15 cellular contexts compared by ENCODE assay signal in genomic region chr17:6996256-6997111, GRCh38. TPM values are rescaled to one million over a fixed set of nuclear protein-coding genes. Genes with fewer than 3 reads are reported as not detected.
DNase-seq lines count a peak whose midpoint lies in the region; ATAC-seq, FAIRE-seq and TF ChIP-seq lines count a peak whose summit lies in the region.
"Had no signal": no experiment of that assay in that cellular context is flagged by ENCODE, and none has a peak within 500 bp of the region (broad histone marks: within the 10 kb centered on the region; RNA-seq: fewer than 3 reads in every experiment).

No MANE protein-coding gene starts in this region.

- H3F3A ChIP-seq in GM23248 (ENCODE audit: insufficient read depth): no peaks in the 10 kb centered on the region

- no peak for ATAC-seq in gastrocnemius medialis
- ATAC-seq in GM18867 (IDR thresholded peaks at IDR 0.05; ENCODE audit: unreplicated experiment): no peak
- ATAC-seq in GM19452 (IDR thresholded peaks at IDR 0.05; ENCODE audit: unreplicated experiment): no peak
- ATAC-seq: activated T-helper 17 cell treated with anti-CD3 and anti-CD28 coated beads, Interleukin-2, amount 50 U/mL, for 72 hours had no signal

- intact Hi-C loops in gastrocnemius medialis (cut with DNase I; ENCODE audit: low total_unique reads): no loop called here

- H2AFZ ChIP-seq in GM23248: no peak overlapping the region

- H4K20me1 ChIP-seq in GM23248 (ENCODE audit: insufficient read depth): no peaks in the 10 kb centered on the region

- in situ Hi-C loops in GM23248 (cut with MboI) (no loop called here), gastrocnemius medialis (cut with MboI; ENCODE audit: low sequenced_read_pairs in 4 of 4) (no loop called here)

- TF ChIP-seq CTCF in bronchial epithelial cell (IDR thresholded peaks at IDR 0.05; ENCODE audit: insufficient read depth, low read length, severe bottlenecking) (no peak), gastrocnemius medialis (IDR thresholded peaks at IDR 0.05 in 4 of 5, conservative IDR thresholded peaks at IDR 0.05 in 1 of 5) (no peak)

- WGBS in GM23248 (ENCODE audit: low coverage in 1 of 2, low lambda C conversion rate in 2 of 2, missing lambda C conversion rate in 2 of 2), 2 experiments: 60 to 73% methylated on average over 45 to 67 of the region's 67 CpGs

- no peaks in the 10 kb centered on the region for H3K9me3 ChIP-seq in GM23248 (ENCODE audit: low read depth)
- H3K9me3 ChIP-seq in iPS-20b (ENCODE audit: insufficient read depth, low read depth, low read length): no peaks in the 10 kb centered on the region
- no peaks in the 10 kb centered on the region for H3K9me3 ChIP-seq in gastrocnemius medialis
- H3K9me3 ChIP-seq: BE2C, body of pancreas had no signal

- H3K4me1 ChIP-seq in GM23248 (ENCODE audit: insufficient read depth): no peaks in the 10 kb centered on the region
- H3K4me1 ChIP-seq in iPS-20b (ENCODE audit: insufficient read depth, low read length): no peaks in the 10 kb centered on the region
- H3K4me1 ChIP-seq in gastrocnemius medialis: no peaks in the 10 kb centered on the region
- H3K4me1 ChIP-seq: BE2C had no signal

- DNase-seq in GM23248 (no peak), bronchial epithelial cell (ENCODE audit: low read depth) (no peak), gastrocnemius medialis (no peak), H54 (ENCODE audit: insufficient read length, low spot score) (no peak), NCI-H2029 (lab: John Stamatoyannopoulos, UW) (no peak)
- DNase-seq: BE2C, body of pancreas, DND-41, NCI-H1105, NCI-H446 treated with DMSO at 0.1 percent for 48 hours had no signal

- H3K36me3 ChIP-seq in GM23248 (ENCODE audit: low read depth): peaks cover 4% of the 10 kb centered on the region; the same call in 1 of the 2 replicates
- peaks cover 9% of the 10 kb centered on the region for H3K36me3 ChIP-seq in bronchial epithelial cell (ENCODE audit: control insufficient read depth, insufficient read depth, low read length)
- H3K36me3 ChIP-seq in iPS-20b (ENCODE audit: insufficient read depth, low read depth, low read length): peaks cover 12% of the 10 kb centered on the region; the same call in 1 of the 2 replicates
- peaks cover 0 to 21% of the 10 kb centered on the region in 2 donors for H3K36me3 ChIP-seq in gastrocnemius medialis
- H3K36me3 ChIP-seq: BE2C had no signal

- no peaks in the 10 kb centered on the region for H3K27me3 ChIP-seq in GM23248 (replicated peaks; ENCODE audit: insufficient read depth)
- no peaks in the 10 kb centered on the region for H3K27me3 ChIP-seq in bronchial epithelial cell (ENCODE audit: control insufficient read depth, insufficient read depth, low read length)
- peaks cover 31% of the 10 kb centered on the region for H3K27me3 ChIP-seq in iPS-20b (ENCODE audit: insufficient read depth, low read length)
- H3K27me3 ChIP-seq in gastrocnemius medialis: peaks cover 0 to 15% (median 8%) of the 10 kb centered on the region in 3 donors
- H3K27me3 ChIP-seq: BE2C, body of pancreas had no signal

- H3K9me2 ChIP-seq in GM23248 (ENCODE audit: insufficient read depth): no peaks in the 10 kb centered on the region

- H3K27ac ChIP-seq in GM23248 (no peak overlapping the region), iPS-20b (ENCODE audit: low read length) (no peak overlapping the region), gastrocnemius medialis (no peak overlapping the region)
- H3K27ac ChIP-seq: body of pancreas had no signal

- H3K79me2 ChIP-seq in GM23248 (ENCODE audit: insufficient read depth): no peaks in the 10 kb centered on the region

- H3K9ac ChIP-seq in GM23248: no peak overlapping the region
- H3K9ac ChIP-seq in iPS-20b (ENCODE audit: low read depth, low read length): no peak overlapping the region

- H3K4me3 ChIP-seq in GM23248 (peak overlapping the region; percentile 48), bronchial epithelial cell (ENCODE audit: low read depth, low read length) (peak overlapping the region; percentile 58), iPS-20b (ENCODE audit: low read length) (peak overlapping the region; percentile 72; the same call in 1 of the 2 replicates), gastrocnemius medialis (peak overlapping the region in 3 of 4 donors; percentile 27 to 30 (median 29))
- H3K4me3 ChIP-seq: body of pancreas had no signal

- TF ChIP-seq POLR2A in gastrocnemius medialis (IDR thresholded peaks at IDR 0.05) (no peak), H54 (IDR thresholded peaks at IDR 0.05; ENCODE audit: low read depth, low read length) (no peak)

- no peak for FAIRE-seq in bronchial epithelial cell (lab: Jason Lieb, UNC)
- no peak for FAIRE-seq in H54 (lab: Jason Lieb, UNC)
- FAIRE-seq: GM12892 had no signal

- H3K4me2 ChIP-seq in GM23248 (ENCODE audit: unreplicated experiment): peak overlapping the region; percentile 42

RNA-seq across cellular contexts. Expression of gene ALOX12, which starts 0.6 kb away (rescaled TPM):
- not detected in 2 replicates for total RNA-seq in GM23248 (2014; rRNA removed; shearing (Covaris generic))
- 0.24 and 0.31 TPM in 2 replicates for polyA plus RNA-seq in GM23248 (2016; fragmentation: Nextera tagmentation; extraction: Ambion mirVana)
- total RNA-seq in bronchial epithelial cell (0.26 and 1.2 TPM in 2 replicates), gastrocnemius medialis (not detected)
- total RNA-seq: activated T-helper 17 cell treated with anti-CD3 and anti-CD28 coated beads, Interleukin-2, amount 50 U/mL, for 72 hours; body of pancreas had no signal

RNA-seq across cellular contexts. Expression of gene RNASEK, which starts 15.9 kb away (rescaled TPM):
- 130 and 211 TPM in 2 replicates for total RNA-seq in GM23248 (2014; rRNA removed; shearing (Covaris generic))
- 623 and 652 TPM in 2 replicates for polyA plus RNA-seq in GM23248 (2016; fragmentation: Nextera tagmentation; extraction: Ambion mirVana)
- total RNA-seq in bronchial epithelial cell (5.3 and 25.5 TPM in 2 replicates), gastrocnemius medialis (100 to 1,000 TPM; 181 to 201 (median 190) TPM)

RNA-seq across cellular contexts. Expression of gene BCL6B, which starts 26.4 kb away (rescaled TPM):
- total RNA-seq in GM23248 (2014; rRNA removed; shearing (Covaris generic)): not detected in 2 replicates
- polyA plus RNA-seq in GM23248 (2016; fragmentation: Nextera tagmentation; extraction: Ambion mirVana): not detected in 2 replicates
- total RNA-seq in bronchial epithelial cell (not detected in 2 replicates), gastrocnemius medialis (1 to 10 TPM; 1.2 to 3.9 (median 2.1) TPM)

RNA-seq across cellular contexts. Expression of gene SLC16A13, which starts 39.3 kb away (rescaled TPM):
- total RNA-seq in GM23248 (2014; rRNA removed; shearing (Covaris generic)): 0.25 TPM in 1 of 2 replicates, not detected in the other
- 0.87 and 1.1 TPM in 2 replicates for polyA plus RNA-seq in GM23248 (2016; fragmentation: Nextera tagmentation; extraction: Ambion mirVana)
- total RNA-seq in bronchial epithelial cell (0.26 and 1.2 TPM in 2 replicates), gastrocnemius medialis (under 1 TPM in 2 of 4 donors, not detected in 2; 0.36 to 0.49 TPM)

RNA-seq across cellular contexts. Expression of gene SLC16A11, which starts 47.4 kb away (rescaled TPM):
- not detected in 2 replicates for total RNA-seq in GM23248 (2014; rRNA removed; shearing (Covaris generic))
- polyA plus RNA-seq in GM23248 (2016; fragmentation: Nextera tagmentation; extraction: Ambion mirVana): 0.30 TPM in 1 of 2 replicates, not detected in the other
- total RNA-seq in bronchial epithelial cell (0.38 TPM in 1 of 2 replicates, not detected in the other), gastrocnemius medialis (under 1 TPM in 2 of 4 donors, not detected in 2; 0.31 to 0.78 TPM)
